24 cellular contexts compared by ENCODE assay signal in genomic region chr19:7554565-7554964, GRCh38. TPM values are rescaled to one million over a fixed set of nuclear protein-coding genes. Genes with fewer than 3 reads are reported as not detected.
"Had no signal": no experiment of that assay in that cellular context is flagged by ENCODE, and none has a peak within 500 bp of the region (broad histone marks: within the 10 kb centered on the region; RNA-seq: fewer than 3 reads in every experiment).

No MANE protein-coding gene starts in this region.

- ATAC-seq: activated CD8-positive, alpha-beta memory T cell treated with anti-CD3 and anti-CD28 coated beads, Interleukin-2, amount 10 ng/mL, durations not matched to agents 7 days and 5 days had no signal

- H3K27ac ChIP-seq: breast epithelium, SJCRH30, VCaP had no signal

- H3K9me3 ChIP-seq: breast epithelium, SJCRH30, SK-N-SH had no signal

- DNase-seq: activated CD4-positive, alpha-beta T cell treated with anti-CD3 and anti-CD28 coated beads, Interleukin-2, amount 50 U/mL, for 4 hours; activated effector memory CD4-positive, alpha-beta T cell treated with Interleukin-2 at 50 U/mL for 16 hours; activated naive CD4-positive, alpha-beta T cell; NCI-H1105 treated with DMSO at 0.1 percent for 48 hours; NCI-H1436 treated with DMSO at 0.1 percent for 48 hours; NCI-H187; NCI-H2081; NCI-H510A treated with DMSO at 0.1 percent for 48 hours; NCI-H69; NK-92 treated with Interleukin-12 subunit alpha and Interleukin-12 subunit beta, amount 100 ng/mL, for 24 hours; OCI-M1; Right ventricle myocardium superior; RPMI8226; SJCRH30; T-helper 1 cell had no signal

- H3K9me3 Mint-ChIP-seq: activated naive CD4-positive, alpha-beta T cell treated with anti-CD3 and anti-CD28 coated beads, Interleukin-2, amount 50 U/mL, for 24 hours; activated T-cell treated with anti-CD3 and anti-CD28 coated beads, Interleukin-2, amount 50 U/mL, for 24 hours; activated T-helper 1 cell treated with anti-CD3 and anti-CD28 coated beads, Interleukin-12 subunit alpha, Interleukin-12 subunit beta, Interleukin-2, Interleukin-4 antibody, amounts not matched to agents 30 ng/mL and 10 ng/mL and 1 ng/mL, durations not matched to agents 14 hours and 24 hours and 36 hours had no signal

- H3K4me1 ChIP-seq: breast epithelium, SJCRH30 had no signal

- H3K9ac ChIP-seq: SK-N-SH had no signal

- H3K4me3 ChIP-seq: breast epithelium, SJCRH30 had no signal

- H3K27ac Mint-ChIP-seq: activated CD8-positive, alpha-beta memory T cell treated with anti-CD3 and anti-CD28 coated beads, Interleukin-2, amount 10 ng/mL, durations not matched to agents 7 days and 5 days; activated CD8-positive, alpha-beta T cell treated with anti-CD3 and anti-CD28 coated beads, Interleukin-2, amount 10 ng/mL, durations not matched to agents 7 days and 5 days; activated naive CD4-positive, alpha-beta T cell treated with anti-CD3 and anti-CD28 coated beads, Interleukin-2, amount 50 U/mL, for 24 hours; activated T-cell treated with anti-CD3 and anti-CD28 coated beads, Interleukin-2, amount 50 U/mL, for 24 hours; activated T-helper 1 cell treated with anti-CD3 and anti-CD28 coated beads, Interleukin-12 subunit alpha, Interleukin-12 subunit beta, Interleukin-2, Interleukin-4 antibody, amounts not matched to agents 30 ng/mL and 10 ng/mL and 1 ng/mL, durations not matched to agents 14 hours and 24 hours and 36 hours had no signal

- H3K27me3 Mint-ChIP-seq: activated CD8-positive, alpha-beta memory T cell treated with anti-CD3 and anti-CD28 coated beads, Interleukin-2, amount 10 ng/mL, durations not matched to agents 7 days and 5 days; activated naive CD4-positive, alpha-beta T cell treated with anti-CD3 and anti-CD28 coated beads, Interleukin-2, amount 50 U/mL, for 24 hours; activated T-cell treated with anti-CD3 and anti-CD28 coated beads, Interleukin-2, amount 50 U/mL, for 24 hours had no signal

- H3K36me3 ChIP-seq: breast epithelium had no signal

- H3K4me3 Mint-ChIP-seq: activated CD8-positive, alpha-beta memory T cell treated with anti-CD3 and anti-CD28 coated beads, Interleukin-2, amount 10 ng/mL, durations not matched to agents 7 days and 5 days; activated CD8-positive, alpha-beta T cell treated with anti-CD3 and anti-CD28 coated beads, Interleukin-2, amount 10 ng/mL, durations not matched to agents 7 days and 5 days; activated naive CD4-positive, alpha-beta T cell treated with anti-CD3 and anti-CD28 coated beads, Interleukin-2, amount 50 U/mL, for 24 hours; activated T-cell treated with anti-CD3 and anti-CD28 coated beads, Interleukin-2, amount 50 U/mL, for 24 hours; activated T-helper 1 cell treated with anti-CD3 and anti-CD28 coated beads, Interleukin-12 subunit alpha, Interleukin-12 subunit beta, Interleukin-2, Interleukin-4 antibody, amounts not matched to agents 30 ng/mL and 10 ng/mL and 1 ng/mL, durations not matched to agents 14 hours and 24 hours and 36 hours had no signal

- H3K4me2 ChIP-seq: SK-N-SH had no signal

- H3K27me3 ChIP-seq: breast epithelium, SJCRH30 had no signal

RNA-seq across cellular contexts. Expression of gene CAMSAP3, which starts 41.1 kb away (rescaled TPM):
- total RNA-seq: aorta had no signal
